In genomic region chr5:165903835-165904234, GRCh38 we compare ENCODE assay signal across 36 cellular contexts.
"Had no signal": no experiment of that assay in that cellular context is flagged by ENCODE, and none has a peak within 500 bp of the region (broad histone marks: within the 10 kb centered on the region; RNA-seq: fewer than 3 reads in every experiment).

No MANE protein-coding gene starts in this region.

- H3K27me3 ChIP-seq: MG63 had no signal

- H3K4me3 ChIP-seq: MG63 had no signal

- H3K36me3 ChIP-seq: MG63 had no signal

- H3K9me3 ChIP-seq: MG63 had no signal

- DNase-seq: Kasumi-1, MG63, MM.1S, MV-4-11, NCI-H1048, NCI-H1092, NCI-H1092 treated with DMSO at 0.1 percent for 48 hours, NCI-H1105, NCI-H1105 treated with DMSO at 0.1 percent for 48 hours, NCI-H1417, NCI-H1417 treated with DMSO at 0.1 percent for 48 hours, NCI-H1436 treated with DMSO at 0.1 percent for 48 hours, NCI-H146, NCI-H1694, NCI-H1694 treated with DMSO at 0.1 percent for 48 hours, NCI-H187, NCI-H187 treated with DMSO at 0.1 percent for 48 hours, NCI-H1930, NCI-H2029, NCI-H2029 treated with DMSO at 0.1 percent for 48 hours, NCI-H2081, NCI-H2081 treated with DMSO at 0.1 percent for 48 hours, NCI-H2107, NCI-H2171, NCI-H2171 treated with DMSO at 0.1 percent for 48 hours, NCI-H2227 treated with DMSO at 0.1 percent for 48 hours, NCI-H226, NCI-H345, NCI-H446, NCI-H446 treated with DMSO at 0.1 percent for 48 hours, NCI-H510A, NCI-H510A treated with DMSO at 0.1 percent for 48 hours, NCI-H524, NCI-H524 treated with DMSO at 0.1 percent for 48 hours, NCI-H526, NCI-H526 treated with DMSO at 0.1 percent for 48 hours had no signal
